In genomic region chr14:68215628-68216027, GRCh38 we compare ENCODE assay signal across 20 cellular contexts.
DNase-seq lines count a peak whose midpoint lies in the region; ATAC-seq and TF ChIP-seq lines count a peak whose summit lies in the region.
"Had no signal": no experiment of that assay in that cellular context is flagged by ENCODE, and none has a peak within 500 bp of the region (broad histone marks: within the 10 kb centered on the region; RNA-seq: fewer than 3 reads in every experiment).

No MANE protein-coding gene starts in this region.

- peaks cover 5 to 51% (median 34%) of the 10 kb centered on the region in 4 donors for H3K4me1 ChIP-seq in esophagus muscularis mucosa
- H3K4me1 ChIP-seq: prostate gland had no signal

- H3K27me3 ChIP-seq in esophagus muscularis mucosa = no peaks in the 10 kb centered on the region
- H3K27me3 ChIP-seq: ascending aorta, suprapubic skin had no signal

- no peaks in the 10 kb centered on the region for H3K36me3 ChIP-seq in esophagus muscularis mucosa
- H3K36me3 ChIP-seq: ascending aorta, prostate gland, suprapubic skin had no signal

- POLR2A ChIA-PET in activated CD4-positive, alpha-beta memory T cell treated with anti-CD3 and anti-CD28 coated beads, Interleukin-2, amount 10 ng/mL, durations not matched to agents 7 days and 5 days (lab: Charles Lee) = no interaction called here

- peak overlapping the region in 3 of 4 donors; percentile 15 to 51 (median 38) for H3K27ac ChIP-seq in esophagus muscularis mucosa (replicated peaks in 1 of 4)
- H3K27ac ChIP-seq: 22Rv1, ascending aorta, GM23248, prostate gland, suprapubic skin had no signal

- TF ChIP-seq POLR2A in esophagus muscularis mucosa (IDR thresholded peaks at IDR 0.05; ENCODE audit: low read depth) = no peak

- H3K9me3 Mint-ChIP-seq in stimulated activated naive B cell treated with anti-CD40 and anti-IgM and Interleukin-4, amounts not matched to agents 10 μg/mL and 1 μg/mL and 100 μg/mL, for 72 hours = no peaks in the 10 kb centered on the region
- no peaks in the 10 kb centered on the region for H3K9me3 Mint-ChIP-seq in activated CD4-positive, alpha-beta memory T cell treated with anti-CD3 and anti-CD28 coated beads, Interleukin-2, amount 10 ng/mL, durations not matched to agents 7 days and 5 days
- H3K9me3 Mint-ChIP-seq: naive thymus-derived CD8-positive, alpha-beta T cell had no signal

- no peaks in the 10 kb centered on the region for H3K27me3 Mint-ChIP-seq in stimulated activated naive B cell treated with anti-CD40 and anti-IgM and Interleukin-4, amounts not matched to agents 10 μg/mL and 1 μg/mL and 100 μg/mL, for 72 hours
- H3K27me3 Mint-ChIP-seq in activated CD4-positive, alpha-beta memory T cell treated with anti-CD3 and anti-CD28 coated beads, Interleukin-2, amount 10 ng/mL, durations not matched to agents 7 days and 5 days = no peaks in the 10 kb centered on the region
- H3K27me3 Mint-ChIP-seq: activated CD4-positive, alpha-beta T cell treated with anti-CD3 and anti-CD28 coated beads, Interleukin-2, amount 10 ng/mL, durations not matched to agents 24 days and 14 days; naive thymus-derived CD8-positive, alpha-beta T cell had no signal

- peak overlapping the region; percentile 60 for H3K27ac Mint-ChIP-seq in stimulated activated naive B cell treated with anti-CD40 and anti-IgM and Interleukin-4, amounts not matched to agents 10 μg/mL and 1 μg/mL and 100 μg/mL, for 72 hours
- H3K27ac Mint-ChIP-seq in activated CD4-positive, alpha-beta memory T cell treated with anti-CD3 and anti-CD28 coated beads, Interleukin-2, amount 10 ng/mL, durations not matched to agents 7 days and 5 days = no peak overlapping the region
- H3K27ac Mint-ChIP-seq: activated CD4-positive, alpha-beta T cell treated with anti-CD3 and anti-CD28 coated beads, Interleukin-2, amount 10 ng/mL, durations not matched to agents 24 days and 14 days; naive thymus-derived CD8-positive, alpha-beta T cell had no signal

- no peaks in the 10 kb centered on the region for H3K36me3 Mint-ChIP-seq in stimulated activated naive B cell treated with anti-CD40 and anti-IgM and Interleukin-4, amounts not matched to agents 10 μg/mL and 1 μg/mL and 100 μg/mL, for 72 hours
- no peaks in the 10 kb centered on the region for H3K36me3 Mint-ChIP-seq in activated CD4-positive, alpha-beta memory T cell treated with anti-CD3 and anti-CD28 coated beads, Interleukin-2, amount 10 ng/mL, durations not matched to agents 7 days and 5 days (ENCODE audit: low read depth)
- H3K36me3 Mint-ChIP-seq: naive thymus-derived CD8-positive, alpha-beta T cell had no signal

- TF ChIP-seq CTCF in esophagus muscularis mucosa (IDR thresholded peaks at IDR 0.05) = no peak

- no peaks in the 10 kb centered on the region for H3K9me3 ChIP-seq in esophagus muscularis mucosa
- H3K9me3 ChIP-seq: ascending aorta, prostate gland, suprapubic skin had no signal

- H3K4me3 ChIP-seq in esophagus muscularis mucosa = no peak overlapping the region
- H3K4me3 ChIP-seq: ascending aorta, GM23248, prostate gland, skin epidermis, suprapubic skin had no signal

- WGBS in esophagus muscularis mucosa = 64% methylated on average over 2 of the region's 2 CpGs

- peaks cover 26 to 69% of the 10 kb centered on the region in 2 donors for H3K4me1 Mint-ChIP-seq in stimulated activated naive B cell treated with anti-CD40 and anti-IgM and Interleukin-4, amounts not matched to agents 10 μg/mL and 1 μg/mL and 100 μg/mL, for 72 hours
- peaks cover 10% of the 10 kb centered on the region for H3K4me1 Mint-ChIP-seq in activated CD4-positive, alpha-beta memory T cell treated with anti-CD3 and anti-CD28 coated beads, Interleukin-2, amount 10 ng/mL, durations not matched to agents 7 days and 5 days

- H3K4me3 Mint-ChIP-seq in stimulated activated naive B cell treated with anti-CD40 and anti-IgM and Interleukin-4, amounts not matched to agents 10 μg/mL and 1 μg/mL and 100 μg/mL, for 72 hours = peak overlapping the region; percentile 13 to 16
- H3K4me3 Mint-ChIP-seq in activated CD4-positive, alpha-beta memory T cell treated with anti-CD3 and anti-CD28 coated beads, Interleukin-2, amount 10 ng/mL, durations not matched to agents 7 days and 5 days = no peak overlapping the region
- H3K4me3 Mint-ChIP-seq: activated CD4-positive, alpha-beta T cell treated with anti-CD3 and anti-CD28 coated beads, Interleukin-2, amount 10 ng/mL, durations not matched to agents 24 days and 14 days; naive thymus-derived CD8-positive, alpha-beta T cell had no signal

- ATAC-seq in stimulated activated naive B cell treated with anti-CD40 and anti-IgM and Interleukin-4, amounts not matched to agents 10 μg/mL and 1 μg/mL and 100 μg/mL, for 72 hours (replicated peaks) = peak; percentile 44 to 50
- ATAC-seq: naive thymus-derived CD8-positive, alpha-beta T cell had no signal

- TF ChIP-seq EP300 in esophagus muscularis mucosa (IDR thresholded peaks at IDR 0.05) = no peak

- CTCF ChIA-PET in activated CD4-positive, alpha-beta memory T cell treated with anti-CD3 and anti-CD28 coated beads, Interleukin-2, amount 10 ng/mL, durations not matched to agents 7 days and 5 days (lab: Charles Lee) = no interaction called here

- DNase-seq in DMS79 treated with DMSO at 0.1 percent for 48 hours (lab: John Stamatoyannopoulos, UW) (peak; percentile 71), DMS79 (lab: John Stamatoyannopoulos, UW) (no peak), NOMO-1 treated with DMSO at 0.1 percent for 48 hours (lab: John Stamatoyannopoulos, UW; ENCODE audit: unreplicated experiment) (peak; percentile 67), esophagus muscularis mucosa (ENCODE audit: extremely low spot score) (no peak), NCI-H1436 treated with DMSO at 0.1 percent for 48 hours (lab: John Stamatoyannopoulos, UW) (no peak)
- DNase-seq in stimulated activated naive B cell treated with anti-CD40 and anti-IgM and Interleukin-4, amounts not matched to agents 10 μg/mL and 1 μg/mL and 100 μg/mL, for 72 hours = no peak
- no peak for DNase-seq in activated CD4-positive, alpha-beta memory T cell treated with anti-CD3 and anti-CD28 coated beads, Interleukin-2, amount 10 ng/mL, durations not matched to agents 7 days and 5 days
- DNase-seq in stimulated activated naive CD4-positive, alpha-beta T cell (lab: John Stamatoyannopoulos, UW) = no peak
- DNase-seq: activated CD4-positive, alpha-beta T cell treated with anti-CD3 and anti-CD28 coated beads, Interleukin-2, amount 10 ng/mL, durations not matched to agents 24 days and 14 days; activated CD8-positive, alpha-beta memory T cell treated with anti-CD3 and anti-CD28 coated beads, Interleukin-2, amount 50 U/mL, for 48 hours; GM23248; naive thymus-derived CD8-positive, alpha-beta T cell; NCI-H2081 treated with DMSO at 0.1 percent for 48 hours; NCI-H510A; stimulated activated CD4-positive, alpha-beta T cell treated with anti-CD3 and anti-CD28 coated beads, Interleukin-4, amount 100 ng/mL, for 1 hour had no signal

- intact Hi-C loops in esophagus muscularis mucosa (cut with DNase I) = no loop called here

Comparison
In these comparisons a context has a peak if more than half of its experiments do, and no peak if none do; other contexts are left out.
1. DNase-seq: peak in DMS79 treated with DMSO at 0.1 percent for 48 hours (single experiment) and NOMO-1 treated with DMSO at 0.1 percent for 48 hours (single experiment); none in DMS79 (single experiment), esophagus muscularis mucosa (single experiment), stimulated activated naive B cell treated with anti-CD40 and anti-IgM and Interleukin-4, amounts not matched to agents 10 μg/mL and 1 μg/mL and 100 μg/mL, for 72 hours (single experiment), activated CD4-positive, alpha-beta memory T cell treated with anti-CD3 and anti-CD28 coated beads, Interleukin-2, amount 10 ng/mL, durations not matched to agents 7 days and 5 days (single experiment), NCI-H1436 treated with DMSO at 0.1 percent for 48 hours (single experiment) and stimulated activated naive CD4-positive, alpha-beta T cell (0 of 6).